In the genomic region with DNA sequence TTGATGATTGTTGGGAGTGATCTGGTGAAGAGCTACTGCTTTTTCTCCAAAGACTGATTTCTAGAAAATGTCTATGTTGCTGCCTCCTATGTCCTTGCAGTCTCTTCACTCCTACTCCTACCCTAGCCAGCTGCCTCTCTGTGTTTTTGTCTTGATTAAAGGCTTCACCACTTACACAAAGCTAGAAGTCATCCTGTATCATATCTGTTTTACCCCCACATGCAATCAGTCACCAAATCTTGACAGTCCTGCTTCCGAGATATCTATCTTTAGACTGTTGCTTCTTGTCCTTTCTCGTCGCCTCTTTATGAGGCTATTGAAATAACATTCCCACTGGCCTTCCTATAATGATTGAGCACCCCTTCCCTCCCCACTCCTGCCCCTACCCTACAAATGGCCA, we compare ENCODE assay signal across 18 cellular contexts.
DNase-seq lines count a peak whose midpoint lies in the region; ATAC-seq and TF ChIP-seq lines count a peak whose summit lies in the region.
"Had no signal": no experiment of that assay in that cellular context is flagged by ENCODE, and none has a peak within 500 bp of the region (broad histone marks: within the 10 kb centered on the region; RNA-seq: fewer than 3 reads in every experiment).

No MANE protein-coding gene starts in this region.

- TF ChIP-seq CTCF in activated B cell treated with CpG ODN at 0.5 μM for 24 hours (IDR thresholded peaks at IDR 0.05) (no peak), uterus (IDR thresholded peaks at IDR 0.05) (no peak), stomach (IDR thresholded peaks at IDR 0.05) (no peak)

- H3K27me3 ChIP-seq in BLaER1 (no peaks in the 10 kb centered on the region), GM23248 (replicated peaks; ENCODE audit: insufficient read depth) (no peaks in the 10 kb centered on the region), uterus (no peaks in the 10 kb centered on the region), stomach (no peaks in the 10 kb centered on the region)
- no peaks in the 10 kb centered on the region for H3K27me3 ChIP-seq in naive thymus-derived CD4-positive, alpha-beta T cell (ENCODE audit: control insufficient read depth in 2 of 2, insufficient read depth in 2 of 2, low read length in 2 of 2)
- H3K27me3 ChIP-seq: gastrocnemius medialis had no signal

- no peak for ATAC-seq in activated B cell treated with CpG ODN at 0.5 μM for 24 hours (ENCODE audit: low read depth)
- no peak for ATAC-seq in naive thymus-derived CD4-positive, alpha-beta T cell
- ATAC-seq in GM18520 (IDR thresholded peaks at IDR 0.05; ENCODE audit: unreplicated experiment), result no peak
- no peak for ATAC-seq in HG03135 (IDR thresholded peaks at IDR 0.05; ENCODE audit: unreplicated experiment)
- ATAC-seq: gastrocnemius medialis had no signal

- no peaks in the 10 kb centered on the region for H3K79me2 ChIP-seq in GM23248 (ENCODE audit: insufficient read depth)

- CTCF ChIA-PET in activated B cell treated with CpG ODN at 0.5 μM for 24 hours (lab: Charles Lee), result interaction anchor here (1.0 to 1.7 kb wide), 2 partner anchors 84 to 343 kb away, joined by 3 read pairs; no protein-coding TSS in a partner anchor
- CTCF ChIA-PET in naive thymus-derived CD4-positive, alpha-beta T cell (lab: Charles Lee), result interaction anchor here (0.6 to 1.0 kb wide), 3 partner anchors 18 to 343 kb away, joined by 3 read pairs; no protein-coding TSS in a partner anchor

- H3K27ac Mint-ChIP-seq in activated B cell treated with CpG ODN at 0.5 μM for 24 hours, result peak overlapping the region; percentile 19
- peak overlapping the region in 7 of 9 donors; percentile 1 to 69 (median 13) for H3K27ac Mint-ChIP-seq in naive thymus-derived CD4-positive, alpha-beta T cell
- H3K27ac Mint-ChIP-seq: activated naive CD4-positive, alpha-beta T cell treated with anti-CD3 and anti-CD28 coated beads, Interleukin-2, amount 50 U/mL, for 24 hours had no signal

- H3K4me2 ChIP-seq in BLaER1 (peak overlapping the region; percentile 18; the same call in 1 of the 2 replicates), GM23248 (ENCODE audit: unreplicated experiment) (peak overlapping the region; percentile 31)

- TF ChIP-seq POLR2A in uterus (IDR thresholded peaks at IDR 0.05) (no peak), stomach (IDR thresholded peaks at IDR 0.05) (no peak)

- no peak overlapping the region for H2AFZ ChIP-seq in GM23248

- H3F3A ChIP-seq in GM23248 (ENCODE audit: insufficient read depth), result peaks cover 25% of the 10 kb centered on the region

- H3K9me2 ChIP-seq in GM23248 (ENCODE audit: insufficient read depth), result no peaks in the 10 kb centered on the region

- DNase-seq in GM23248 (no peak), activated B cell treated with CpG ODN at 0.5 μM for 24 hours (no peak), uterus (no peak), stomach (no peak)
- no peak for DNase-seq in naive thymus-derived CD4-positive, alpha-beta T cell
- DNase-seq: activated CD4-positive, CD25-positive, alpha-beta regulatory T cell treated with anti-CD3 and anti-CD28 coated beads, Interleukin-2, amount 50 U/mL, for 72 hours; gastrocnemius medialis; left ventricle myocardium inferior; NCI-H2081; NCI-H510A; SHP77; T1000 had no signal

- H3K9me3 Mint-ChIP-seq in activated B cell treated with CpG ODN at 0.5 μM for 24 hours, result no peaks in the 10 kb centered on the region
- H3K9me3 Mint-ChIP-seq in naive thymus-derived CD4-positive, alpha-beta T cell, result peaks cover 0 to 3% (median 0%) of the 10 kb centered on the region in 11 donors
- H3K9me3 Mint-ChIP-seq: activated naive CD4-positive, alpha-beta T cell treated with anti-CD3 and anti-CD28 coated beads, Interleukin-2, amount 50 U/mL, for 24 hours had no signal

- H3K9ac ChIP-seq in BLaER1, result no peak overlapping the region
- no peak overlapping the region for H3K9ac ChIP-seq in GM23248

- peaks cover 39% of the 10 kb centered on the region for H3K4me1 ChIP-seq in BLaER1
- H3K4me1 ChIP-seq in GM23248 (ENCODE audit: insufficient read depth), result peaks cover 29% of the 10 kb centered on the region
- H3K4me1 ChIP-seq in naive thymus-derived CD4-positive, alpha-beta T cell (ENCODE audit: control insufficient read depth in 2 of 2, insufficient read depth in 2 of 2, low read length in 2 of 2), result peaks cover 6 to 17% of the 10 kb centered on the region in 2 donors
- H3K4me1 ChIP-seq in uterus, result peaks cover 0 to 3% of the 10 kb centered on the region in 2 donors
- H3K4me1 ChIP-seq in stomach, result peaks cover 0 to 16% (median 11%) of the 10 kb centered on the region in 4 donors
- H3K4me1 ChIP-seq: gastrocnemius medialis had no signal

- H3K9me3 ChIP-seq in BLaER1, result peaks cover 5% of the 10 kb centered on the region; the same call in 1 of the 2 replicates
- no peaks in the 10 kb centered on the region for H3K9me3 ChIP-seq in GM23248 (ENCODE audit: low read depth)
- no peaks in the 10 kb centered on the region for H3K9me3 ChIP-seq in naive thymus-derived CD4-positive, alpha-beta T cell (ENCODE audit: control insufficient read depth in 2 of 3, low read length in 3 of 3)
- no peaks in the 10 kb centered on the region for H3K9me3 ChIP-seq in uterus
- H3K9me3 ChIP-seq in stomach, result no peaks in the 10 kb centered on the region
- H3K9me3 ChIP-seq: gastrocnemius medialis, left ventricle myocardium inferior had no signal

- H3K36me3 ChIP-seq in BLaER1 (no peaks in the 10 kb centered on the region), GM23248 (ENCODE audit: low read depth) (no peaks in the 10 kb centered on the region), uterus (no peaks in the 10 kb centered on the region), stomach (no peaks in the 10 kb centered on the region)
- H3K36me3 ChIP-seq in naive thymus-derived CD4-positive, alpha-beta T cell (ENCODE audit: control insufficient read depth in 2 of 3, insufficient read depth in 3 of 3, low read length in 3 of 3), result no peaks in the 10 kb centered on the region
- H3K36me3 ChIP-seq: gastrocnemius medialis, left ventricle myocardium inferior had no signal

- H3K27me3 Mint-ChIP-seq in activated B cell treated with CpG ODN at 0.5 μM for 24 hours, result no peaks in the 10 kb centered on the region
- no peaks in the 10 kb centered on the region for H3K27me3 Mint-ChIP-seq in naive thymus-derived CD4-positive, alpha-beta T cell
- H3K27me3 Mint-ChIP-seq: activated naive CD4-positive, alpha-beta T cell treated with anti-CD3 and anti-CD28 coated beads, Interleukin-2, amount 50 U/mL, for 24 hours had no signal

- no peak for TF ChIP-seq EP300 in stomach (IDR thresholded peaks at IDR 0.05)

- H3K4me3 ChIP-seq in BLaER1, result no peak overlapping the region
- no peak overlapping the region for H3K4me3 ChIP-seq in GM23248
- no peak overlapping the region for H3K4me3 ChIP-seq in naive thymus-derived CD4-positive, alpha-beta T cell (ENCODE audit: low read length)
- H3K4me3 ChIP-seq in uterus, result no peak overlapping the region
- no peak overlapping the region for H3K4me3 ChIP-seq in stomach
- H3K4me3 ChIP-seq: gastrocnemius medialis, left ventricle myocardium inferior had no signal

- in situ Hi-C loops in GM23248 (cut with MboI), result no loop called here

- peaks cover 45% of the 10 kb centered on the region for H3K4me1 Mint-ChIP-seq in activated B cell treated with CpG ODN at 0.5 μM for 24 hours
- H3K4me1 Mint-ChIP-seq in naive thymus-derived CD4-positive, alpha-beta T cell, result peaks cover 14 to 30% (median 25%) of the 10 kb centered on the region in 7 donors

- H3K27ac ChIP-seq in BLaER1 (no peak overlapping the region), GM23248 (no peak overlapping the region), uterus (no peak overlapping the region), stomach (no peak overlapping the region)
- no peak overlapping the region for H3K27ac ChIP-seq in naive thymus-derived CD4-positive, alpha-beta T cell (ENCODE audit: low read depth, low read length)
- H3K27ac ChIP-seq: epithelial cell of prostate, gastrocnemius medialis, left ventricle myocardium inferior had no signal

- intact Hi-C loops in activated B cell treated with CpG ODN at 0.5 μM for 24 hours (cut with micrococcal nuclease), result loop anchor here (1.0 to 5.0 kb wide), 3 partner anchors 8 to 35 kb away; no protein-coding TSS in a partner anchor
- intact Hi-C loops in naive thymus-derived CD4-positive, alpha-beta T cell (cut with micrococcal nuclease), result loop anchor here in 1 of 2 donors (5.0 kb wide), 1 partner anchor 50 kb away; no protein-coding TSS in a partner anchor
- intact Hi-C loops in uterus (cut with DNase I; ENCODE audit: low total_unique reads), result no loop called here
- intact Hi-C loops in stomach (cut with DNase I; ENCODE audit: low total_unique reads), result no loop called here

- POLR2A ChIA-PET in activated B cell treated with CpG ODN at 0.5 μM for 24 hours (lab: Charles Lee), result interaction anchor here (1.0 kb wide), 1 partner anchor 18 kb away, joined by 6 read pairs; no protein-coding TSS in a partner anchor
- POLR2A ChIA-PET in naive thymus-derived CD4-positive, alpha-beta T cell (lab: Charles Lee), result no interaction called here

- H4K20me1 ChIP-seq in BLaER1 (no peaks in the 10 kb centered on the region), GM23248 (ENCODE audit: insufficient read depth) (no peaks in the 10 kb centered on the region)

- H3K4me3 Mint-ChIP-seq in activated B cell treated with CpG ODN at 0.5 μM for 24 hours, result no peak overlapping the region
- peak overlapping the region in 3 of 10 donors; percentile 0 to 24 (median 1) for H3K4me3 Mint-ChIP-seq in naive thymus-derived CD4-positive, alpha-beta T cell
- H3K4me3 Mint-ChIP-seq: activated naive CD4-positive, alpha-beta T cell treated with anti-CD3 and anti-CD28 coated beads, Interleukin-2, amount 50 U/mL, for 24 hours; brain had no signal

- WGBS in GM23248 (ENCODE audit: low coverage in 1 of 2, low lambda C conversion rate in 2 of 2, missing lambda C conversion rate in 2 of 2), 2 experiments, result 95 to 99% methylated on average over 3 of the region's 3 CpGs
- 60 to 72% (median 68%) methylated on average over 3 of the region's 3 CpGs for WGBS in stomach, 5 donors

- no peaks in the 10 kb centered on the region for H3K36me3 Mint-ChIP-seq in activated B cell treated with CpG ODN at 0.5 μM for 24 hours (ENCODE audit: low read depth)
- H3K36me3 Mint-ChIP-seq in naive thymus-derived CD4-positive, alpha-beta T cell, result peaks cover 0 to 29% (median 12%) of the 10 kb centered on the region in 5 donors
- H3K36me3 Mint-ChIP-seq: brain had no signal
